8 cellular contexts compared by ENCODE assay signal in the genomic region with DNA sequence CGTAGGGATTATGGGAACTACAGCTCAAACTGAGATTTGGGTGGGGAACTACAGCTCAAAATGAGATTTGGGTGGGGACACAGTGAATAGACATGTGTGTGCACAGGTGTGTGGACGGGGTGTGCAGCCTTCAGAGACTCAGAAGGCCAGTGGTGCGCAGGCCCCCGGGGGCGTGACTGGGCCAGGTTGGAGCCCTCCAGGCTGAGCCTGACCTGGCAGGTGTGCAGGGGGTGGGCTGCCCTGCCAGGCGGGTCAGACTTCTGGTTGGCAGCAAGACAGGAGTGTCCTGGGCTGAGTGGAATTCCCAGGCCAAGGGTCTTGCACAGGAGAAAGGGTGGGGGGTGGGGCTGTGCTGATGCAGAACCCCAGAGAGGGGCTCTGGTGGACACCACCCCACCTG.
"Had no signal": no experiment of that assay in that cellular context is flagged by ENCODE, and none has a peak within 500 bp of the region (broad histone marks: within the 10 kb centered on the region; RNA-seq: fewer than 3 reads in every experiment).

No MANE protein-coding gene starts in this region.

- H3K4me3 ChIP-seq: K562 had no signal

- H3K27ac ChIP-seq: HL-60, KMS-11 had no signal

- H3K9me3 Mint-ChIP-seq: IgD-negative memory B cell had no signal

- H3K9ac ChIP-seq: KMS-11 had no signal

- H3K36me3 Mint-ChIP-seq: IgD-negative memory B cell had no signal

- DNase-seq: IMR-90, KBM-7, KG1 had no signal

- FAIRE-seq: HepG2, K562 had no signal

- ATAC-seq: K562 had no signal

- H3K27ac Mint-ChIP-seq: IgD-negative memory B cell had no signal

- H3K4me2 ChIP-seq: KMS-11 had no signal

- H3K4me1 Mint-ChIP-seq: IgD-negative memory B cell had no signal

- H3K4me3 Mint-ChIP-seq: IgD-negative memory B cell had no signal
